Comparison of ENCODE assay signal across 9 cellular contexts in the genomic region with DNA sequence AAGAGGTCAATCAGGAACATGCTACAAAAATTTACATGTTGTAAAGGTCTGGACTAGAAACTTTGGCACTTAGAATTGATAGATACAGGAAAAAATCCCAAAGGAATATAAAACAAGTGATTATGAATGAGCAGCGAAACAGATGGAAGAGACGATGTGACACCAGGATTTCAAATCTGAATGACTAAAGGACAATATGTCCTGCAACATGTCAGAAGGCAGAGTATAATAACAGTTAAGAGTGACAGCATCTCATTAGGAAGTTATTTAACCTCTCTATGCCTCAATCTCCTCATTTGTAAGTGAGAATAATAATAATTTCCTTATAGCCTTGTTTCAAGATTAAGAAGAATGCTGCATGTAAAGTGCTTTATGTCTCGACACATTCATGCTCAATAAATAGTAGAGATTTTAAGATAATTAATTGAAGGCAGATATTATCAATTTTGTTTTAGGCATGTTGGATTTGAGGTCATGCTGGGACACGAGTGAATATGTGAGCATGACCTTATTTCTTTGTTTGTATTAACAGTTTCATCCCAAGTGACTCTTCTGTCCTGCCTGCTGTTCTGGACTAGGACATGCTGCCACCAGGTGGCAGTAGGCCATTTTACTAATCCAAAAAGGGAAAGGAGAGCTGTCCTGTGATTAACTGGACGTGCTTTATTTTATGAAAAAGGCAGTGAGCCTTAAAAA. TPM values are rescaled to one million over a fixed set of nuclear protein-coding genes. Genes with fewer than 3 reads are reported as not detected.
DNase-seq lines count a peak whose midpoint lies in the region; ATAC-seq and TF ChIP-seq lines count a peak whose summit lies in the region.
"Had no signal": no experiment of that assay in that cellular context is flagged by ENCODE, and none has a peak within 500 bp of the region (broad histone marks: within the 10 kb centered on the region; RNA-seq: fewer than 3 reads in every experiment).

No MANE protein-coding gene starts in this region.

- H3K27me3 ChIP-seq in CD4-positive, alpha-beta memory T cell (ENCODE audit: insufficient read depth, low read length), result no peaks in the 10 kb centered on the region
- no peaks in the 10 kb centered on the region for H3K27me3 ChIP-seq in OCI-LY1 (ENCODE audit: insufficient read depth, low read length)

- no peaks in the 10 kb centered on the region for H3K36me3 Mint-ChIP-seq in CD4-positive, alpha-beta memory T cell
- H3K36me3 Mint-ChIP-seq in activated T-cell treated with anti-CD3 and anti-CD28 coated beads, Interleukin-2, amount 50 U/mL, for 72 hours (ENCODE audit: insufficient read depth in 2 of 2), result no peaks in the 10 kb centered on the region

- no peaks in the 10 kb centered on the region for H3K79me2 ChIP-seq in OCI-LY1 (ENCODE audit: insufficient read depth, low read length)

- H3K4me3 ChIP-seq in CD4-positive, alpha-beta memory T cell (ENCODE audit: low read length in 2 of 2), result no peak overlapping the region
- H3K4me3 ChIP-seq in OCI-LY1 (ENCODE audit: low read depth, low read length, poor library complexity, severe bottlenecking) (no peak overlapping the region), foreskin fibroblast (ENCODE audit: low read depth in 1 of 2, low read length in 2 of 2) (no peak overlapping the region)

- CTCF ChIA-PET in CD4-positive, alpha-beta memory T cell (lab: Charles Lee; ENCODE audit: partially characterized antibody), result interaction anchor here (0.6 to 4.3 kb wide), 9 partner anchors 8 to 265 kb away, joined by 3 to 46 read pairs (median 4); a partner anchor contains a TSS

- H3K9me3 Mint-ChIP-seq in CD4-positive, alpha-beta memory T cell, result peaks cover 0 to 2% (median 0%) of the 10 kb centered on the region in 8 donors
- no peaks in the 10 kb centered on the region for H3K9me3 Mint-ChIP-seq in activated T-cell treated with anti-CD3 and anti-CD28 coated beads, Interleukin-2, amount 50 U/mL, for 72 hours
- H3K9me3 Mint-ChIP-seq: T-helper 1 cell treated with Interleukin-12 subunit alpha and Interleukin-12 subunit beta and Interleukin-4 antibody, amounts not matched to agents 30 μg/mL and 1 μg/mL, for 36 hours had no signal

- H3K9me3 ChIP-seq in CD4-positive, alpha-beta memory T cell (ENCODE audit: control insufficient read depth in 1 of 2, low read length in 2 of 2), result no peaks in the 10 kb centered on the region
- H3K9me3 ChIP-seq in OCI-LY1 (ENCODE audit: low read length), result no peaks in the 10 kb centered on the region

- H3K4me1 Mint-ChIP-seq in CD4-positive, alpha-beta memory T cell, result peaks cover 0 to 6% (median under 1%) of the 10 kb centered on the region in 4 donors
- H3K4me1 Mint-ChIP-seq in activated T-cell treated with anti-CD3 and anti-CD28 coated beads, Interleukin-2, amount 50 U/mL, for 72 hours (ENCODE audit: low read depth), result peaks cover 15% of the 10 kb centered on the region

- no peak overlapping the region for H3K4me3 Mint-ChIP-seq in CD4-positive, alpha-beta memory T cell
- H3K4me3 Mint-ChIP-seq in activated T-cell treated with anti-CD3 and anti-CD28 coated beads, Interleukin-2, amount 50 U/mL, for 72 hours, result no peak overlapping the region
- H3K4me3 Mint-ChIP-seq: T-helper 1 cell treated with Interleukin-12 subunit alpha and Interleukin-12 subunit beta and Interleukin-4 antibody, amounts not matched to agents 30 μg/mL and 1 μg/mL, for 36 hours had no signal

- no peaks in the 10 kb centered on the region for H3K36me3 ChIP-seq in CD4-positive, alpha-beta memory T cell (ENCODE audit: insufficient read depth, low read length)
- no peaks in the 10 kb centered on the region for H3K36me3 ChIP-seq in OCI-LY1 (ENCODE audit: insufficient read depth, low read length)

- H3K4me1 ChIP-seq in CD4-positive, alpha-beta memory T cell (ENCODE audit: insufficient read depth, low read length), result no peaks in the 10 kb centered on the region
- peaks cover 10% of the 10 kb centered on the region for H3K4me1 ChIP-seq in OCI-LY1 (ENCODE audit: insufficient read depth, low read length, severe bottlenecking)

- peak; percentile 41 for ATAC-seq in GM19043 (IDR thresholded peaks at IDR 0.05; ENCODE audit: low read depth, unreplicated experiment)
- peak; percentile 43 for ATAC-seq in HG03571 (IDR thresholded peaks at IDR 0.05; ENCODE audit: unreplicated experiment)
- no peak for ATAC-seq in activated T-cell treated with anti-CD3 and anti-CD28 coated beads, Interleukin-2, amount 50 U/mL, for 72 hours (replicated peaks in 1 of 2)

- peak; percentile 73 for TF ChIP-seq CTCF in OCI-LY1 (IDR thresholded peaks at IDR 0.05; ENCODE audit: low read length)
- peak; percentile 93 for TF ChIP-seq CTCF in foreskin fibroblast (IDR thresholded peaks at IDR 0.05; ENCODE audit: low read depth, low read length)

- H4K20me1 ChIP-seq in OCI-LY1 (ENCODE audit: insufficient read depth, low read length), result no peaks in the 10 kb centered on the region

- no peak overlapping the region for H3K27ac ChIP-seq in CD4-positive, alpha-beta memory T cell (ENCODE audit: low read depth, low read length)
- H3K27ac ChIP-seq in OCI-LY1 (ENCODE audit: low read depth, low read length, poor library complexity, severe bottlenecking), result no peak overlapping the region

- intact Hi-C loops in CD4-positive, alpha-beta memory T cell (cut with micrococcal nuclease), result loop anchor here (1.0 kb wide), 1 partner anchor 87 kb away; no protein-coding TSS in a partner anchor

- H3K27me3 Mint-ChIP-seq in CD4-positive, alpha-beta memory T cell, result peaks cover 2 to 16% of the 10 kb centered on the region in 2 donors
- peaks cover 36% of the 10 kb centered on the region for H3K27me3 Mint-ChIP-seq in activated T-cell treated with anti-CD3 and anti-CD28 coated beads, Interleukin-2, amount 50 U/mL, for 72 hours (ENCODE audit: low read depth)

- H2AFZ ChIP-seq in OCI-LY1 (ENCODE audit: low read length), result no peak overlapping the region

- POLR2A ChIA-PET in CD4-positive, alpha-beta memory T cell (lab: Charles Lee; ENCODE audit: partially characterized antibody), result interaction anchor here (0.6 kb wide), 1 partner anchor 90 kb away, joined by 3 read pairs; a partner anchor contains a TSS

- no peak overlapping the region for H3K4me2 ChIP-seq in OCI-LY1 (ENCODE audit: low read length)

- H3K9ac ChIP-seq in OCI-LY1 (ENCODE audit: low read length), result no peak overlapping the region

- no peaks in the 10 kb centered on the region for H3K9me2 ChIP-seq in OCI-LY1 (ENCODE audit: low read depth, low read length)

- no peak overlapping the region for H3K27ac Mint-ChIP-seq in CD4-positive, alpha-beta memory T cell
- H3K27ac Mint-ChIP-seq in activated T-cell treated with anti-CD3 and anti-CD28 coated beads, Interleukin-2, amount 50 U/mL, for 72 hours, result no peak overlapping the region
- H3K27ac Mint-ChIP-seq: T-helper 1 cell treated with Interleukin-12 subunit alpha and Interleukin-12 subunit beta and Interleukin-4 antibody, amounts not matched to agents 30 μg/mL and 1 μg/mL, for 36 hours had no signal

- H3F3A ChIP-seq in OCI-LY1 (ENCODE audit: insufficient read depth, low read length), result no peaks in the 10 kb centered on the region

- DNase-seq in CD4-positive, alpha-beta memory T cell, result peak; percentile 20 to 42 (median 36)
- DNase-seq in activated T-cell treated with anti-CD3 and anti-CD28 coated beads, Interleukin-2, amount 50 U/mL, for 72 hours, result peak; percentile 53 to 56
- DNase-seq in foreskin fibroblast (peak; percentile 66 to 89), occipital lobe (lab: John Stamatoyannopoulos, UW) (peak; percentile 20), ureter (ENCODE audit: low spot score) (peak; percentile 75)

RNA-seq across cellular contexts. Expression of a gene that starts 50.1 kb away (rescaled TPM):
- total RNA-seq in CD4-positive, alpha-beta memory T cell, result not detected
- under 1 TPM in 1 of 2 donors, not detected in 1; 0.04 TPM for polyA plus RNA-seq in CD4-positive, alpha-beta memory T cell
- under 1 TPM; 0.02 to 0.05 TPM for total RNA-seq in activated T-cell treated with anti-CD3 and anti-CD28 coated beads, Interleukin-2, amount 50 U/mL, for 72 hours
- total RNA-seq in occipital lobe (0.31 TPM), ureter (11.5 TPM)

Comparison
In these comparisons a context has a peak if more than half of its experiments do, and no peak if none do; other contexts are left out.
1. DNase-seq: peak in every context shown above with its lines; median percentile 78 in foreskin fibroblast; 75 in ureter; 54 in activated T-cell treated with anti-CD3 and anti-CD28 coated beads, Interleukin-2, amount 50 U/mL, for 72 hours; 36 in CD4-positive, alpha-beta memory T cell; 20 in occipital lobe.
2. ATAC-seq: peak in GM19043 (single experiment) and HG03571 (single experiment); none in activated T-cell treated with anti-CD3 and anti-CD28 coated beads, Interleukin-2, amount 50 U/mL, for 72 hours (0 of 2).